ENCODE assay signal across 1 cellular context in the genomic region with DNA sequence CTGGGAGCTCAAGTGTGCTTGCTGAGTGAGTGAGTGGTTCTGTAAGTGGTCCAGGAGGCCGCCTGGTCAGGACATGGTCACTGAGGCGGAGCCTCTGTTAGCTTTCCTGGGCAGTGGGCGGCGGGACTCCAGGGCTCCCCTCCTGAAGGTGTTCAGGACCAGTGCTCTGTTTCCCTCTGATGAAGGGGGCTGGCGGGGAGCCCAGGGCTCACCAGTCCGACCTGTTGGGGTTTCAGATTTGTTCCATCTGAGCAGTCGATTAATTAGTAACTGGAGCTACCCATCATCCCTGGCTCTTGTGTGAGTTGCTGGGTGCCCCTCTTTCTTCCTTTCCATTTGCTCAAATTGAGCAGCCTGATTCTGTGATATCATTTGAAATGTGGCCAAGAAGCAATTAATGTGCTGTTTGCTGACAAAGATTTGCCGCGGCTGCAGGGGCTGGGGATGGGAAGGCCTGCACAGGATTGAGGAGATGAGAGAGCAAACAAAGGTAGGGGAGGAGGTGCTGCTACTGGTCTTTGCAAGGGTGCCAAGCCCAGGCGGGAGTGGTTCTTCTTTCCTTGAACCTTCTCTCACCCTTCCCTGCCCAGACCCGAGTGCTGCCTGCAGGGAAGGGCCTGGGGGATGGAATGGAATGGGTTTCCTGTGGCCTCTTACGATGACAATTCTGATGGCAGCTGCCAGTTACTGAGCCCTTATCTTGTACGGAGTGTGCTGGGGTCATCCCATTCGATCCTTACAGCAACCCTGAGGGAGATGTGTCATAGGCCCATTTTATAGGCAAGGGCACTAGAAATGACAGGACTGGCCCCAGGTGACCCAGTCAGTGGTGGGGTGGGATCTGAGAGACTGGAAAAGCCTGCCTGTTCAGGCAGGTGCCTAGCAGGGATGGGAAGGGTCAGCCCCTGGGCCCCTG.
TF ChIP-seq lines count a peak whose summit lies in the region.

No MANE protein-coding gene starts in this region.

TF ChIP-seq in SK-N-SH treated with all-trans-retinoic acid at 6 μM for 48 hours, 23 proteins besides CTCF, POLR2A, EP300 and RAD21 (continued from another document):
- TF ChIP-seq, protein P1, sequence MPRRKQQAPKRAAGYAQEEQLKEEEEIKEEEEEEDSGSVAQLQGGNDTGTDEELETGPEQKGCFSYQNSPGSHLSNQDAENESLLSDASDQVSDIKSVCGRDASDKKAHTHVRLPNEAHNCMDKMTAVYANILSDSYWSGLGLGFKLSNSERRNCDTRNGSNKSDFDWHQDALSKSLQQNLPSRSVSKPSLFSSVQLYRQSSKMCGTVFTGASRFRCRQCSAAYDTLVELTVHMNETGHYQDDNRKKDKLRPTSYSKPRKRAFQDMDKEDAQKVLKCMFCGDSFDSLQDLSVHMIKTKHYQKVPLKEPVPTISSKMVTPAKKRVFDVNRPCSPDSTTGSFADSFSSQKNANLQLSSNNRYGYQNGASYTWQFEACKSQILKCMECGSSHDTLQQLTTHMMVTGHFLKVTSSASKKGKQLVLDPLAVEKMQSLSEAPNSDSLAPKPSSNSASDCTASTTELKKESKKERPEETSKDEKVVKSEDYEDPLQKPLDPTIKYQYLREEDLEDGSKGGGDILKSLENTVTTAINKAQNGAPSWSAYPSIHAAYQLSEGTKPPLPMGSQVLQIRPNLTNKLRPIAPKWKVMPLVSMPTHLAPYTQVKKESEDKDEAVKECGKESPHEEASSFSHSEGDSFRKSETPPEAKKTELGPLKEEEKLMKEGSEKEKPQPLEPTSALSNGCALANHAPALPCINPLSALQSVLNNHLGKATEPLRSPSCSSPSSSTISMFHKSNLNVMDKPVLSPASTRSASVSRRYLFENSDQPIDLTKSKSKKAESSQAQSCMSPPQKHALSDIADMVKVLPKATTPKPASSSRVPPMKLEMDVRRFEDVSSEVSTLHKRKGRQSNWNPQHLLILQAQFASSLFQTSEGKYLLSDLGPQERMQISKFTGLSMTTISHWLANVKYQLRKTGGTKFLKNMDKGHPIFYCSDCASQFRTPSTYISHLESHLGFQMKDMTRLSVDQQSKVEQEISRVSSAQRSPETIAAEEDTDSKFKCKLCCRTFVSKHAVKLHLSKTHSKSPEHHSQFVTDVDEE (CRISPR knock-in tag; IDR thresholded peaks at IDR 0.05): no peak
- TF ChIP-seq ZNF565 (CRISPR knock-in tag; conservative IDR thresholded peaks at IDR 0.05; ENCODE audit: low read depth) (no peak), ZC3H10 (CRISPR knock-in tag; IDR thresholded peaks at IDR 0.05) (no peak), ESRRG (CRISPR knock-in tag; IDR thresholded peaks at IDR 0.05) (no peak)
